In genomic region chr17:39231587-39232551, GRCh38 we compare ENCODE assay signal across 1 cellular context.
TF ChIP-seq lines count a peak whose summit lies in the region.

No MANE protein-coding gene starts in this region.

TF ChIP-seq in H1, 55 proteins besides CTCF, POLR2A, EP300 and RAD21:
- TF ChIP-seq CHD7 (IDR thresholded peaks at IDR 0.05; ENCODE audit: insufficient replicate concordance, low read length) (no peak), HDAC2 (IDR thresholded peaks at IDR 0.05; ENCODE audit: borderline replicate concordance in 1 of 2, low read depth in 2 of 2, low read length in 2 of 2) (no peak), TBP (IDR thresholded peaks at IDR 0.05; ENCODE audit: low read depth, low read length) (no peak), ATF3 (IDR thresholded peaks at IDR 0.05; ENCODE audit: insufficient read depth, low read depth, low read length) (no peak), KDM1A (IDR thresholded peaks at IDR 0.05; ENCODE audit: borderline replicate concordance, low read length) (no peak), TAF7 (optimal IDR thresholded peaks at IDR 0.05; ENCODE audit: borderline replicate concordance, low read depth, low read length) (no peak), NRF1 (IDR thresholded peaks at IDR 0.05; ENCODE audit: low read depth, low read length) (no peak), CHD1 (IDR thresholded peaks at IDR 0.05; ENCODE audit: low read depth, low read length) (no peak), TAF1 (IDR thresholded peaks at IDR 0.05; ENCODE audit: low read depth, low read length) (no peak), E2F6 (IDR thresholded peaks at IDR 0.05) (peak; percentile 80), NANOG (IDR thresholded peaks at IDR 0.05; ENCODE audit: insufficient read depth, low read depth, low read length, poor library complexity, severe bottlenecking) (no peak), CBX5 (IDR thresholded peaks at IDR 0.05; ENCODE audit: low read depth, low read length) (no peak), SIN3A (conservative IDR thresholded peaks at IDR 0.05 in 1 of 2, IDR thresholded peaks at IDR 0.05 in 1 of 2; ENCODE audit: low read depth in 1 of 2, low read length in 2 of 2) (no peak), EGR1 (IDR thresholded peaks at IDR 0.05; ENCODE audit: borderline replicate concordance, low read depth, low read length) (no peak), GABPA (IDR thresholded peaks at IDR 0.05; ENCODE audit: borderline replicate concordance, insufficient read depth, low read length) (peak; percentile 37; the same call in 1 of the 2 replicates), RFX5 (IDR thresholded peaks at IDR 0.05; ENCODE audit: borderline replicate concordance, low read depth, low read length) (no peak), MAX (IDR thresholded peaks at IDR 0.05) (peak; percentile 54), SP4 (IDR thresholded peaks at IDR 0.05; ENCODE audit: low read length) (0 out of 2 replicates have a peak, but pooled peaks have one; percentile 27), BCL11A (IDR thresholded peaks at IDR 0.05; ENCODE audit: low read depth in 2 of 2, low read length in 2 of 2) (no peak), POU5F1 (IDR thresholded peaks at IDR 0.05; ENCODE audit: low read depth, low read length) (no peak), EZH2 (IDR thresholded peaks at IDR 0.05; ENCODE audit: low read depth, low read length, severe bottlenecking) (no peak), TCF12 (IDR thresholded peaks at IDR 0.05; ENCODE audit: low read depth, low read length) (no peak), SUZ12 (IDR thresholded peaks at IDR 0.05; ENCODE audit: low read length) (no peak)
TF ChIP-seq in H1: peak in this region for 4.
